8 cellular contexts compared by ENCODE assay signal in genomic region chr16:66478733-66479511, GRCh38. TPM values are rescaled to one million over a fixed set of nuclear protein-coding genes. Genes with fewer than 3 reads are reported as not detected.
DNase-seq lines count a peak whose midpoint lies in the region; ATAC-seq and TF ChIP-seq lines count a peak whose summit lies in the region.

No MANE protein-coding gene starts in this region.

- H3K9me3 Mint-ChIP-seq in progenitor cell of endocrine pancreas (ENCODE audit: low read depth), result no peaks in the 10 kb centered on the region

- peaks cover 26% of the 10 kb centered on the region for H3K27me3 Mint-ChIP-seq in progenitor cell of endocrine pancreas

- no peaks in the 10 kb centered on the region for H3K27me3 ChIP-seq in SJSA1 (replicated peaks)

- intact Hi-C loops in head of caudate nucleus (cut with DNase I), result no loop called here

- ATAC-seq in GM18867 (IDR thresholded peaks at IDR 0.05; ENCODE audit: unreplicated experiment), result peak; percentile 62
- ATAC-seq in HG03442 (IDR thresholded peaks at IDR 0.05; ENCODE audit: unreplicated experiment), result peak; percentile 63

- H3K36me3 ChIP-seq in SJSA1, result no peaks in the 10 kb centered on the region

- no peaks in the 10 kb centered on the region for H3K9me3 ChIP-seq in SJSA1 (replicated peaks)

- no peak overlapping the region for H3K4me3 Mint-ChIP-seq in progenitor cell of endocrine pancreas (ENCODE audit: low read depth)

- peak; percentile 29 for DNase-seq in AG09319 (ENCODE audit: extremely low read depth, low read depth)
- peak; percentile 44 to 72 for DNase-seq in SJSA1 (ENCODE audit: low read depth in 1 of 2, low spot score in 2 of 2)
- peak; percentile 29 to 62 (median 57) for DNase-seq in activated naive CD4-positive, alpha-beta T cell (lab: John Stamatoyannopoulos, UW)
- peak; percentile 49 to 91 (median 76) for DNase-seq in head of caudate nucleus
- DNase-seq in progenitor cell of endocrine pancreas (ENCODE audit: low spot score, unreplicated experiment), result no peak
- no peak for DNase-seq in NCI-H128 (lab: John Stamatoyannopoulos, UW; ENCODE audit: unreplicated experiment)

- no peaks in the 10 kb centered on the region for H3K4me1 ChIP-seq in SJSA1 (replicated peaks)

- H3K36me3 Mint-ChIP-seq in progenitor cell of endocrine pancreas (ENCODE audit: insufficient read depth), result no peaks in the 10 kb centered on the region

- peaks cover 2% of the 10 kb centered on the region for H3K4me1 Mint-ChIP-seq in progenitor cell of endocrine pancreas (ENCODE audit: low read depth)

- H3K4me3 ChIP-seq in SJSA1, result no peak overlapping the region

- peak; percentile 92 for TF ChIP-seq CTCF in AG09319 (IDR thresholded peaks at IDR 0.05; ENCODE audit: low read depth, low read length)
- peak; percentile 57 for TF ChIP-seq CTCF in progenitor cell of endocrine pancreas (IDR thresholded peaks at IDR 0.05; ENCODE audit: unreplicated experiment)

- H3K27ac ChIP-seq in SJSA1, result no peak overlapping the region

- H3K27ac Mint-ChIP-seq in progenitor cell of endocrine pancreas, result no peak overlapping the region

RNA-seq across cellular contexts. Expression of gene BEAN1, which starts 51.8 kb away (rescaled TPM):
- not detected in 2 replicates for total RNA-seq in SJSA1 (2014; rRNA removed; shearing (Covaris generic))
- total RNA-seq in progenitor cell of endocrine pancreas, result 0.36 TPM in 1 of 2 replicates, not detected in the other

Comparison
In these comparisons a context has a peak if more than half of its experiments do, and no peak if none do; other contexts are left out.
1. DNase-seq: peak in AG09319 (single experiment), SJSA1 (2 of 2), activated naive CD4-positive, alpha-beta T cell (4 of 4) and head of caudate nucleus (42 of 42); none in progenitor cell of endocrine pancreas (single experiment) and NCI-H128 (single experiment).